12 cellular contexts compared by ENCODE assay signal in genomic region chr16:75075688-75076268, GRCh38. TPM values are rescaled to one million over a fixed set of nuclear protein-coding genes. Genes with fewer than 3 reads are reported as not detected.
DNase-seq lines count a peak whose midpoint lies in the region; ATAC-seq and TF ChIP-seq lines count a peak whose summit lies in the region.
"Had no signal": no experiment of that assay in that cellular context is flagged by ENCODE, and none has a peak within 500 bp of the region (broad histone marks: within the 10 kb centered on the region; RNA-seq: fewer than 3 reads in every experiment).

No MANE protein-coding gene starts in this region.

- H3F3A ChIP-seq in GM23338 (replicated peaks; ENCODE audit: low read depth) = no peaks in the 10 kb centered on the region

- peaks cover 49% of the 10 kb centered on the region for H3K4me1 Mint-ChIP-seq in activated T-cell treated with anti-CD3 and anti-CD28 coated beads, Interleukin-2, amount 50 U/mL, for 4 hours (ENCODE audit: low read depth)
- H3K4me1 Mint-ChIP-seq in activated CD8-positive, alpha-beta T cell treated with anti-CD3 and anti-CD28 coated beads for 36 hours (ENCODE audit: low read depth) = peaks cover 30% of the 10 kb centered on the region
- peaks cover 39% of the 10 kb centered on the region for H3K4me1 Mint-ChIP-seq in GM23338

- no peaks in the 10 kb centered on the region for H3K9me3 ChIP-seq in stomach
- H3K9me3 ChIP-seq: right atrium auricular region, SJSA1 had no signal

- no peak for TF ChIP-seq EP300 in stomach (IDR thresholded peaks at IDR 0.05)

- H3K27ac Mint-ChIP-seq in activated CD8-positive, alpha-beta T cell treated with anti-CD3 and anti-CD28 coated beads for 36 hours = peak overlapping the region; percentile 87
- no peak overlapping the region for H3K27ac Mint-ChIP-seq in GM23338

- H3K4me2 ChIP-seq in GM23338 = no peak overlapping the region

- no peak overlapping the region for H3K4me3 ChIP-seq in stomach
- no peak overlapping the region for H3K4me3 ChIP-seq in foreskin fibroblast (ENCODE audit: low read depth in 1 of 2, low read length in 2 of 2)
- no peak overlapping the region for H3K4me3 ChIP-seq in GM23338
- H3K4me3 ChIP-seq: right atrium auricular region, SJSA1 had no signal

- POLR2A ChIA-PET in activated CD8-positive, alpha-beta T cell treated with anti-CD3 and anti-CD28 coated beads for 36 hours (lab: Charles Lee) = interaction anchor here (0.6 to 1.4 kb wide), 3 partner anchors 12 to 91 kb away, joined by 3 to 9 read pairs (median 3); partner anchors contain the start of gene WDR59

- no peaks in the 10 kb centered on the region for H3K27me3 Mint-ChIP-seq in activated T-cell treated with anti-CD3 and anti-CD28 coated beads, Interleukin-2, amount 50 U/mL, for 4 hours (ENCODE audit: low read depth)
- H3K27me3 Mint-ChIP-seq in activated CD8-positive, alpha-beta T cell treated with anti-CD3 and anti-CD28 coated beads for 36 hours = no peaks in the 10 kb centered on the region
- H3K27me3 Mint-ChIP-seq in GM23338 (ENCODE audit: insufficient read depth, low read depth, poor library complexity) = peaks cover 2% of the 10 kb centered on the region

- peak overlapping the region; percentile 49 for H3K4me3 Mint-ChIP-seq in activated T-cell treated with anti-CD3 and anti-CD28 coated beads, Interleukin-2, amount 50 U/mL, for 4 hours
- peak overlapping the region; percentile 15 for H3K4me3 Mint-ChIP-seq in activated CD8-positive, alpha-beta T cell treated with anti-CD3 and anti-CD28 coated beads for 36 hours
- H3K4me3 Mint-ChIP-seq in GM23338 = no peak overlapping the region

- peak overlapping the region in 3 of 5 donors; percentile 19 to 69 (median 56) for H3K27ac ChIP-seq in stomach
- no peak overlapping the region for H3K27ac ChIP-seq in GM23338 (ENCODE audit: low read depth)
- H3K27ac ChIP-seq: right atrium auricular region, SJSA1 had no signal

- H3K36me3 Mint-ChIP-seq in activated T-cell treated with anti-CD3 and anti-CD28 coated beads, Interleukin-2, amount 50 U/mL, for 4 hours (ENCODE audit: insufficient read depth) = peaks cover 2% of the 10 kb centered on the region
- H3K36me3 Mint-ChIP-seq in activated CD8-positive, alpha-beta T cell treated with anti-CD3 and anti-CD28 coated beads for 36 hours (ENCODE audit: low read depth) = peaks cover 3% of the 10 kb centered on the region
- peaks cover 9% of the 10 kb centered on the region for H3K36me3 Mint-ChIP-seq in GM23338 (ENCODE audit: low read depth)

- peaks cover 37% of the 10 kb centered on the region for H4K20me1 ChIP-seq in GM23338 (replicated peaks; ENCODE audit: insufficient read depth)

- H3K27me3 ChIP-seq in stomach = no peaks in the 10 kb centered on the region
- no peaks in the 10 kb centered on the region for H3K27me3 ChIP-seq in GM23338 (ENCODE audit: insufficient read depth)
- H3K27me3 ChIP-seq: right atrium auricular region, SJSA1 had no signal

- TF ChIP-seq CTCF in activated CD8-positive, alpha-beta T cell treated with anti-CD3 and anti-CD28 coated beads for 36 hours (IDR thresholded peaks at IDR 0.05) = no peak
- TF ChIP-seq CTCF in stomach (IDR thresholded peaks at IDR 0.05) (no peak), foreskin fibroblast (IDR thresholded peaks at IDR 0.05; ENCODE audit: low read depth, low read length) (no peak), GM23338 (conservative IDR thresholded peaks at IDR 0.05; ENCODE audit: low read depth in 2 of 2) (no peak)

- CTCF ChIA-PET in activated CD8-positive, alpha-beta T cell treated with anti-CD3 and anti-CD28 coated beads for 36 hours (lab: Charles Lee) = interaction anchor here (1.1 to 1.6 kb wide), 3 partner anchors 13 to 77 kb away, joined by 3 to 6 read pairs (median 3); partner anchors contain the start of gene ZNRF1

- no peak overlapping the region for H2AFZ ChIP-seq in GM23338

- 0 out of 2 replicates have a peak, but pooled peaks cover 8% of the 10 kb centered on the region for H3K9me2 ChIP-seq in GM23338 (ENCODE audit: insufficient read depth)

- no peaks in the 10 kb centered on the region for H3K36me3 ChIP-seq in stomach
- H3K36me3 ChIP-seq in GM23338 (ENCODE audit: insufficient read depth) = no peaks in the 10 kb centered on the region
- H3K36me3 ChIP-seq: right atrium auricular region, SJSA1 had no signal

- H3K4me1 ChIP-seq in stomach (peaks cover 24 to 66% (median 41%) of the 10 kb centered on the region in 4 donors), GM23338 (ENCODE audit: insufficient read depth) (peaks cover 32% of the 10 kb centered on the region)
- H3K4me1 ChIP-seq: SJSA1 had no signal

- ATAC-seq in activated T-cell treated with anti-CD3 and anti-CD28 coated beads, Interleukin-2, amount 50 U/mL, for 4 hours = no peak
- ATAC-seq in HG03103 (IDR thresholded peaks at IDR 0.05; ENCODE audit: low read depth, unreplicated experiment) (peak; percentile 3), GM23338 (no peak)
- no peak for ATAC-seq in activated CD8-positive, alpha-beta T cell treated with anti-CD3 and anti-CD28 coated beads for 36 hours

- intact Hi-C loops in activated CD8-positive, alpha-beta T cell treated with anti-CD3 and anti-CD28 coated beads for 36 hours (cut with micrococcal nuclease) = no loop called here
- intact Hi-C loops in stomach (cut with DNase I; ENCODE audit: low total_unique reads) = no loop called here

- no peaks in the 10 kb centered on the region for H3K9me3 Mint-ChIP-seq in activated T-cell treated with anti-CD3 and anti-CD28 coated beads, Interleukin-2, amount 50 U/mL, for 4 hours
- H3K9me3 Mint-ChIP-seq in activated CD8-positive, alpha-beta T cell treated with anti-CD3 and anti-CD28 coated beads for 36 hours = peaks cover 3% of the 10 kb centered on the region
- H3K9me3 Mint-ChIP-seq in GM23338 = no peaks in the 10 kb centered on the region; the same call in 2 of the 3 replicates

- H3K79me2 ChIP-seq in GM23338 (replicated peaks; ENCODE audit: insufficient read depth) = peaks cover 95% of the 10 kb centered on the region

- WGBS in stomach, 5 donors = 44 to 71% (median 50%) methylated on average over 3 of the region's 3 CpGs

- no peak for DNase-seq in activated T-cell treated with anti-CD3 and anti-CD28 coated beads, Interleukin-2, amount 50 U/mL, for 4 hours
- DNase-seq in activated T-cell treated with anti-CD3 and anti-CD28 coated beads, Interleukin-2, amount 50 U/mL, for 48 hours = no peak
- no peak for DNase-seq in activated CD8-positive, alpha-beta T cell treated with anti-CD3 and anti-CD28 coated beads for 36 hours
- DNase-seq in stomach (no peak), foreskin fibroblast (no peak), DMS153 treated with DMSO at 0.1 percent for 48 hours (lab: John Stamatoyannopoulos, UW; ENCODE audit: unreplicated experiment) (no peak), GM23338 (ENCODE audit: low spot score) (no peak)
- DNase-seq: NCI-H1417 had no signal

- no peak for TF ChIP-seq POLR2A in stomach (IDR thresholded peaks at IDR 0.05)

TF ChIP-seq in GM23338, 12 proteins besides CTCF, POLR2A, EP300 and RAD21:
- no peak for TF ChIP-seq REST (IDR thresholded peaks at IDR 0.05; ENCODE audit: unreplicated experiment)
- TF ChIP-seq ZNF114 (CRISPR knock-in tag; IDR thresholded peaks at IDR 0.05) = no peak
- TF ChIP-seq EZH2 (IDR thresholded peaks at IDR 0.05; ENCODE audit: low read depth, unreplicated experiment) = no peak
- TF ChIP-seq ZNF331 (CRISPR knock-in tag; IDR thresholded peaks at IDR 0.05; ENCODE audit: low read depth) = no peak
- TF ChIP-seq CREB1 (CRISPR knock-in tag; IDR thresholded peaks at IDR 0.05; ENCODE audit: low read depth) = no peak

RNA-seq across cellular contexts. Expression of gene LDHD, which starts 40.8 kb away (rescaled TPM):
- under 1 TPM in 1 of 3 donors, not detected in 2; 0.11 TPM for total RNA-seq in activated T-cell treated with anti-CD3 and anti-CD28 coated beads, Interleukin-2, amount 50 U/mL, for 4 hours
- not detected for total RNA-seq in activated CD8-positive, alpha-beta T cell treated with anti-CD3 and anti-CD28 coated beads for 36 hours
- total RNA-seq in stomach = 100 to 1,000 TPM in 1 of 5 donors, 10 to 100 TPM in 3, 1 to 10 TPM in 1; 5.0 to 110 (median 27.2) TPM
- 10 to 100 TPM; 13.0 to 34.2 (median 21.0) TPM for polyA plus RNA-seq in stomach
- 7.7 and 10.6 TPM in 2 replicates for total RNA-seq in GM23338 (2014; rRNA removed; shearing (Covaris generic))
- 3.9 and 5.0 TPM in 2 replicates for polyA plus RNA-seq in GM23338 (2016; fragmentation: Nextera tagmentation; extraction: Ambion mirVana)
- total RNA-seq: kidney epithelial cell had no signal
